Comparison of ENCODE assay signal across 1 cellular context in genomic region chr22:48717883-48718817, GRCh38.
TF ChIP-seq lines count a peak whose summit lies in the region.

No MANE protein-coding gene starts in this region.

TF ChIP-seq in GM23338, 12 proteins besides CTCF, POLR2A, EP300 and RAD21 (continued from another document):
- TF ChIP-seq ETS1 (IDR thresholded peaks at IDR 0.05) (no peak), NANOG (IDR thresholded peaks at IDR 0.05; ENCODE audit: borderline replicate concordance) (no peak), CREB1 (CRISPR knock-in tag; IDR thresholded peaks at IDR 0.05; ENCODE audit: low read depth) (no peak)
- TF ChIP-seq, protein P1, sequence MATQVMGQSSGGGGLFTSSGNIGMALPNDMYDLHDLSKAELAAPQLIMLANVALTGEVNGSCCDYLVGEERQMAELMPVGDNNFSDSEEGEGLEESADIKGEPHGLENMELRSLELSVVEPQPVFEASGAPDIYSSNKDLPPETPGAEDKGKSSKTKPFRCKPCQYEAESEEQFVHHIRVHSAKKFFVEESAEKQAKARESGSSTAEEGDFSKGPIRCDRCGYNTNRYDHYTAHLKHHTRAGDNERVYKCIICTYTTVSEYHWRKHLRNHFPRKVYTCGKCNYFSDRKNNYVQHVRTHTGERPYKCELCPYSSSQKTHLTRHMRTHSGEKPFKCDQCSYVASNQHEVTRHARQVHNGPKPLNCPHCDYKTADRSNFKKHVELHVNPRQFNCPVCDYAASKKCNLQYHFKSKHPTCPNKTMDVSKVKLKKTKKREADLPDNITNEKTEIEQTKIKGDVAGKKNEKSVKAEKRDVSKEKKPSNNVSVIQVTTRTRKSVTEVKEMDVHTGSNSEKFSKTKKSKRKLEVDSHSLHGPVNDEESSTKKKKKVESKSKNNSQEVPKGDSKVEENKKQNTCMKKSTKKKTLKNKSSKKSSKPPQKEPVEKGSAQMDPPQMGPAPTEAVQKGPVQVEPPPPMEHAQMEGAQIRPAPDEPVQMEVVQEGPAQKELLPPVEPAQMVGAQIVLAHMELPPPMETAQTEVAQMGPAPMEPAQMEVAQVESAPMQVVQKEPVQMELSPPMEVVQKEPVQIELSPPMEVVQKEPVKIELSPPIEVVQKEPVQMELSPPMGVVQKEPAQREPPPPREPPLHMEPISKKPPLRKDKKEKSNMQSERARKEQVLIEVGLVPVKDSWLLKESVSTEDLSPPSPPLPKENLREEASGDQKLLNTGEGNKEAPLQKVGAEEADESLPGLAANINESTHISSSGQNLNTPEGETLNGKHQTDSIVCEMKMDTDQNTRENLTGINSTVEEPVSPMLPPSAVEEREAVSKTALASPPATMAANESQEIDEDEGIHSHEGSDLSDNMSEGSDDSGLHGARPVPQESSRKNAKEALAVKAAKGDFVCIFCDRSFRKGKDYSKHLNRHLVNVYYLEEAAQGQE (IDR thresholded peaks at IDR 0.05; ENCODE audit: unreplicated experiment) = no peak
TF ChIP-seq in GM23338: peak in this region for 0.
